ENCODE assay signal across 1 cellular context in the genomic region with DNA sequence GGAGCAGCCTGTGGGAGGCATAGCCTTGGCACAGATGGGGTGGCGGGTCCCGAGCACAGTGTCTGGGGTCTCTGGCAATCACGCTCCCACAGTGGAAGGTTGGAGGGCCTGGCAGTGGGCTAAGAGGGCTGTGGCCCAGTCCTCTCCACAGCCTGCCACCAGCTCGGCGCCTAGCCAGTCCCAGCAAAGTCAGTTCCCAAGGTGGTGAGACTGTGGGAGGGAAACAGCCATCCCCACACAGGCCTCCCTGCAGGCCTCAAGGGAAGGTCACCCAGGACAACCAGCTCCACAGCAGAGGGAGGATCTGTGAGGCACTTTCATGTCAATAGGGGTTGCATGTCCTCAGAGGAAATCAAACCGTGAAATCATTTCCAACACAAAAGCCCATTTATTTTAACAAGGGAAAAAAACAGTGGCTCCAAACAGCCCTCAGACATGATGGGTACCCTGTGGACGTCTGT.
TF ChIP-seq lines count a peak whose summit lies in the region.

No MANE protein-coding gene starts in this region.

TF ChIP-seq in GM23338, 12 proteins besides CTCF, POLR2A, EP300 and RAD21 (continued from another document):
- TF ChIP-seq REST (IDR thresholded peaks at IDR 0.05; ENCODE audit: unreplicated experiment) (no peak), ZNF462 (CRISPR knock-in tag; IDR thresholded peaks at IDR 0.05) (no peak), EZH2phosphoT487 (IDR thresholded peaks at IDR 0.05; ENCODE audit: unreplicated experiment) (no peak), JUNB (IDR thresholded peaks at IDR 0.05; ENCODE audit: unreplicated experiment) (no peak), POLR2AphosphoS5 (IDR thresholded peaks at IDR 0.05; ENCODE audit: low read depth) (no peak), ZNF331 (CRISPR knock-in tag; IDR thresholded peaks at IDR 0.05; ENCODE audit: low read depth) (no peak)
- TF ChIP-seq, protein P1, sequence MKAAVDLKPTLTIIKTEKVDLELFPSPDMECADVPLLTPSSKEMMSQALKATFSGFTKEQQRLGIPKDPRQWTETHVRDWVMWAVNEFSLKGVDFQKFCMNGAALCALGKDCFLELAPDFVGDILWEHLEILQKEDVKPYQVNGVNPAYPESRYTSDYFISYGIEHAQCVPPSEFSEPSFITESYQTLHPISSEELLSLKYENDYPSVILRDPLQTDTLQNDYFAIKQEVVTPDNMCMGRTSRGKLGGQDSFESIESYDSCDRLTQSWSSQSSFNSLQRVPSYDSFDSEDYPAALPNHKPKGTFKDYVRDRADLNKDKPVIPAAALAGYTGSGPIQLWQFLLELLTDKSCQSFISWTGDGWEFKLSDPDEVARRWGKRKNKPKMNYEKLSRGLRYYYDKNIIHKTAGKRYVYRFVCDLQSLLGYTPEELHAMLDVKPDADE (IDR thresholded peaks at IDR 0.05) = no peak
TF ChIP-seq in GM23338: peak in this region for 0.
